ENCODE assay signal across 1 cellular context in genomic region chr17:43324205-43324893, GRCh38.
TF ChIP-seq lines count a peak whose summit lies in the region.

No MANE protein-coding gene starts in this region.

TF ChIP-seq in IMR-90, 13 proteins besides CTCF, POLR2A, EP300 and RAD21 (continued from another document):
- TF ChIP-seq RCOR1 (IDR thresholded peaks at IDR 0.05; ENCODE audit: insufficient replicate concordance, low read length) (no peak), FOS (IDR thresholded peaks at IDR 0.05; ENCODE audit: low read depth, low read length) (no peak)
